ENCODE assay signal across 10 cellular contexts in genomic region chr1:86503477-86504129, GRCh38. TPM values are rescaled to one million over a fixed set of nuclear protein-coding genes. Genes with fewer than 3 reads are reported as not detected.
DNase-seq lines count a peak whose midpoint lies in the region; ATAC-seq and TF ChIP-seq lines count a peak whose summit lies in the region.
"Had no signal": no experiment of that assay in that cellular context is flagged by ENCODE, and none has a peak within 500 bp of the region (broad histone marks: within the 10 kb centered on the region; RNA-seq: fewer than 3 reads in every experiment).

No MANE protein-coding gene starts in this region.

- ATAC-seq in GM18873 (IDR thresholded peaks at IDR 0.05; ENCODE audit: low FRiP score, unreplicated experiment): no peak

- intact Hi-C loops in ascending aorta (cut with DNase I): loop anchor here (2.0 kb wide), 1 partner anchor 123 kb away; no protein-coding TSS in a partner anchor

- H3K36me3 ChIP-seq in ascending aorta: no peaks in the 10 kb centered on the region

- H3K27ac ChIP-seq in ascending aorta: no peak overlapping the region
- H3K27ac ChIP-seq in skin epidermis: peak overlapping the region in 19 of 21 experiments; percentile 16 to 82 (median 66)

- no peaks in the 10 kb centered on the region for H3K27me3 ChIP-seq in ascending aorta

- TF ChIP-seq CTCF in ascending aorta (IDR thresholded peaks at IDR 0.05): no peak

- H3K4me1 ChIP-seq in ascending aorta: no peaks in the 10 kb centered on the region

- DNase-seq in LHCN-M2 (ENCODE audit: low read depth) (peak; percentile 7), ascending aorta (ENCODE audit: low spot score in 2 of 2) (no peak), A172 (ENCODE audit: low spot score) (no peak), SIG-M5 (lab: John Stamatoyannopoulos, UW) (no peak), mesenteric fat pad (ENCODE audit: low spot score) (no peak)
- DNase-seq: KBM-7 had no signal

- H3K9me3 ChIP-seq in ascending aorta: no peaks in the 10 kb centered on the region
- H3K9me3 ChIP-seq in iPS-18c (ENCODE audit: control insufficient read depth, insufficient read depth, low read length): peaks cover 4% of the 10 kb centered on the region

- H3K4me3 ChIP-seq in ascending aorta (peak overlapping the region; percentile 18 to 21), iPS-18c (ENCODE audit: insufficient read depth, low read depth, low read length) (peak overlapping the region; percentile 44), skin epidermis (no peak overlapping the region)

RNA-seq across cellular contexts. Expression of gene CLCA1, which starts 34.9 kb away (rescaled TPM):
- total RNA-seq in LHCN-M2 (2014; rRNA removed): not detected in 2 replicates
- polyA plus RNA-seq in LHCN-M2 (2012): not detected
- total RNA-seq in ascending aorta: not detected
- not detected in 2 replicates for total RNA-seq in A172 (2014; rRNA removed; shearing (Covaris generic))
- 0.29 TPM for total RNA-seq in mesenteric fat pad
- total RNA-seq: lung microvascular endothelial cell had no signal

RNA-seq across cellular contexts. Expression of gene CLCA4, which starts 43.3 kb away (rescaled TPM):
- total RNA-seq in LHCN-M2 (2014; rRNA removed): not detected in 2 replicates
- polyA plus RNA-seq in LHCN-M2 (2012): not detected
- total RNA-seq in ascending aorta: not detected
- total RNA-seq in A172 (2014; rRNA removed; shearing (Covaris generic)): not detected in 2 replicates
- total RNA-seq in mesenteric fat pad: not detected
- total RNA-seq: lung microvascular endothelial cell had no signal

Comparison
In these comparisons a context has a peak if more than half of its experiments do, and no peak if none do; other contexts are left out.
1. H3K27ac ChIP-seq: peak in skin epidermis (19 of 21); none in ascending aorta (0 of 2).
2. H3K4me3 ChIP-seq: peak in ascending aorta (2 of 2) and iPS-18c (single experiment); none in skin epidermis (0 of 7).